In genomic region chr21:37341254-37341960, GRCh38 we compare ENCODE assay signal across 1 cellular context.
TF ChIP-seq lines count a peak whose summit lies in the region.

No MANE protein-coding gene starts in this region.

TF ChIP-seq in IMR-90, 13 proteins besides CTCF, POLR2A, EP300 and RAD21:
- no peak for TF ChIP-seq MAFK (IDR thresholded peaks at IDR 0.05; ENCODE audit: low read depth, low read length)
- TF ChIP-seq ELK1 (IDR thresholded peaks at IDR 0.05; ENCODE audit: borderline replicate concordance, low read depth, low read length) = no peak
